Comparison of ENCODE assay signal across 18 cellular contexts in genomic region chr6:19052219-19052618, GRCh38.
DNase-seq lines count a peak whose midpoint lies in the region; ATAC-seq and TF ChIP-seq lines count a peak whose summit lies in the region.
"Had no signal": no experiment of that assay in that cellular context is flagged by ENCODE, and none has a peak within 500 bp of the region (broad histone marks: within the 10 kb centered on the region; RNA-seq: fewer than 3 reads in every experiment).

No MANE protein-coding gene starts in this region.

- WGBS in esophagus squamous epithelium, 2 donors = 14 to 21% methylated on average over 1 of the region's 1 CpG

- BruUV-seq in PC-3 (replicated peaks; lab: Mats Ljungman, UMichigan) = no TSS peak

- no peaks in the 10 kb centered on the region for H3K27me3 ChIP-seq in PC-3 (ENCODE audit: low read length)
- no peaks in the 10 kb centered on the region for H3K27me3 ChIP-seq in left lung
- no peaks in the 10 kb centered on the region for H3K27me3 ChIP-seq in esophagus squamous epithelium
- H3K27me3 ChIP-seq: body of pancreas, SJCRH30 had no signal

- no peak overlapping the region for H2AFZ ChIP-seq in PC-3 (ENCODE audit: low read length)

- 0 out of 2 replicates have a peak overlapping the region, but pooled peaks have one; percentile 28 for H3K4me2 ChIP-seq in PC-3 (ENCODE audit: low read length)

- H3K36me3 ChIP-seq in PC-3 (ENCODE audit: low read depth, low read length) = no peaks in the 10 kb centered on the region
- H3K36me3 ChIP-seq in left lung = no peaks in the 10 kb centered on the region
- no peaks in the 10 kb centered on the region for H3K36me3 ChIP-seq in esophagus squamous epithelium
- H3K36me3 ChIP-seq: SJCRH30 had no signal

- no peaks in the 10 kb centered on the region for H3K9me2 ChIP-seq in PC-3 (replicated peaks; ENCODE audit: low read length)

- peak; percentile 1 for DNase-seq in AG09309 (ENCODE audit: low read depth)
- DNase-seq in PC-3 = peak; percentile 75
- peak; percentile 18 for DNase-seq in dedifferentiated amniotic fluid mesenchymal stem cell (ENCODE audit: extremely low spot score)
- DNase-seq in left lung = no peak
- no peak for DNase-seq in activated naive CD4-positive, alpha-beta T cell treated with anti-CD3 and anti-CD28 coated beads, Interleukin-2, amount 50 U/mL, for 16 hours
- DNase-seq in esophagus squamous epithelium (lab: John Stamatoyannopoulos, UW) = no peak
- DNase-seq: ACHN; activated CD4-positive, alpha-beta T cell treated with anti-CD3 and anti-CD28 coated beads, Interleukin-2, amount 50 U/mL, for 1 hour; activated naive CD4-positive, alpha-beta T cell treated with anti-CD3 and anti-CD28 coated beads for 36 hours; body of pancreas; dermis blood vessel endothelial cell; NCI-H1105; NCI-H2107; NCI-H69; retina; SJCRH30 had no signal

- no peak for TF ChIP-seq CTCF in AG09309 (IDR thresholded peaks at IDR 0.05; ENCODE audit: control insufficient read depth, insufficient read depth, low read depth, low read length, missing control alignments)
- TF ChIP-seq CTCF in PC-3 (conservative IDR thresholded peaks at IDR 0.05; ENCODE audit: low read depth, low read length) = no peak
- TF ChIP-seq CTCF in left lung (IDR thresholded peaks at IDR 0.05) = no peak
- TF ChIP-seq CTCF in esophagus squamous epithelium (IDR thresholded peaks at IDR 0.05) = no peak

- H3K9ac ChIP-seq in PC-3 (ENCODE audit: low read length) = no peak overlapping the region

- H3K27ac ChIP-seq in PC-3 (ENCODE audit: low read length) (no peak overlapping the region), left lung (no peak overlapping the region), esophagus squamous epithelium (no peak overlapping the region)
- H3K27ac ChIP-seq: body of pancreas, SJCRH30 had no signal

- H3F3A ChIP-seq in PC-3 (ENCODE audit: low read length, unreplicated experiment) = no peaks in the 10 kb centered on the region

- TF ChIP-seq POLR2A in GM18505 (IDR thresholded peaks at IDR 0.05; ENCODE audit: borderline replicate concordance, extremely low read depth, insufficient read depth, insufficient read length) (no peak), esophagus squamous epithelium (IDR thresholded peaks at IDR 0.05) (no peak)

- ATAC-seq in PC-3 (peak; percentile 69), left lung (peak; percentile 86), GM18505 (IDR thresholded peaks at IDR 0.05; ENCODE audit: unreplicated experiment) (no peak), GM21447 (IDR thresholded peaks at IDR 0.05; ENCODE audit: unreplicated experiment) (no peak)
- ATAC-seq: body of pancreas had no signal

- POLR2A ChIA-PET in PC-3 (lab: Charles Lee; ENCODE audit: unreplicated experiment) = no interaction called here

- CTCF ChIA-PET in PC-3 (lab: Charles Lee) = no interaction called here

- peaks cover 10% of the 10 kb centered on the region for H3K4me1 ChIP-seq in PC-3 (ENCODE audit: insufficient read depth, low read length)
- H3K4me1 ChIP-seq in left lung = no peaks in the 10 kb centered on the region
- no peaks in the 10 kb centered on the region for H3K4me1 ChIP-seq in esophagus squamous epithelium
- H3K4me1 ChIP-seq: body of pancreas, SJCRH30 had no signal

- H3K79me2 ChIP-seq in PC-3 (ENCODE audit: low read length) = no peaks in the 10 kb centered on the region

- H3K9me3 ChIP-seq in PC-3 (ENCODE audit: low read length) (no peaks in the 10 kb centered on the region), left lung (peaks cover 0 to 9% of the 10 kb centered on the region in 2 donors), esophagus squamous epithelium (no peaks in the 10 kb centered on the region)
- H3K9me3 ChIP-seq: body of pancreas, SJCRH30 had no signal

- H3K4me3 ChIP-seq in AG09309 (ENCODE audit: control insufficient read depth, low read depth, low read length) (no peak overlapping the region), PC-3 (ENCODE audit: low read length) (no peak overlapping the region), left lung (no peak overlapping the region), esophagus squamous epithelium (no peak overlapping the region)
- H3K4me3 ChIP-seq: body of pancreas, SJCRH30 had no signal

- intact Hi-C loops in PC-3 (cut with micrococcal nuclease) (no loop called here), left lung (cut with DNase I) (no loop called here), esophagus squamous epithelium (cut with DNase I) (no loop called here)

- H4K20me1 ChIP-seq in PC-3 (ENCODE audit: low read length) = no peaks in the 10 kb centered on the region

Comparison
In these comparisons a context has a peak if more than half of its experiments do, and no peak if none do; other contexts are left out.
1. DNase-seq: peak in AG09309 (single experiment), PC-3 (single experiment) and dedifferentiated amniotic fluid mesenchymal stem cell (single experiment); none in left lung (0 of 2), activated naive CD4-positive, alpha-beta T cell treated with anti-CD3 and anti-CD28 coated beads, Interleukin-2, amount 50 U/mL, for 16 hours (single experiment) and esophagus squamous epithelium (single experiment).
2. ATAC-seq: peak in PC-3 (single experiment) and left lung (single experiment); none in GM18505 (single experiment) and GM21447 (single experiment).